Comparison of ENCODE assay signal across 14 cellular contexts in genomic region chr4:23268072-23268771, GRCh38.
"Had no signal": no experiment of that assay in that cellular context is flagged by ENCODE, and none has a peak within 500 bp of the region (broad histone marks: within the 10 kb centered on the region; RNA-seq: fewer than 3 reads in every experiment).

No MANE protein-coding gene starts in this region.

- DNase-seq: activated CD4-positive, CD25-positive, alpha-beta regulatory T cell treated with anti-CD3 and anti-CD28 coated beads, Interleukin-2, amount 50 U/mL, for 72 hours; activated gamma-delta T cell treated with Interleukin-2 at 50 U/mL for 16 hours; effector CD4-positive, alpha-beta T cell; left colon; lower lobe of right lung; naive thymus-derived CD8-positive, alpha-beta T cell; retina; spleen; stimulated activated CD4-positive, alpha-beta T cell treated with anti-CD3 and anti-CD28 coated beads, Interleukin-4, amount 100 ng/mL, for 4 hours; T-helper 2 cell; testis had no signal

- H3K4me1 ChIP-seq: lower lobe of right lung, spleen, testis had no signal

- H3K4me3 ChIP-seq: lower lobe of right lung, spleen, testis had no signal

- H3K27me3 ChIP-seq: neutrophil, spleen, testis had no signal

- ATAC-seq: left colon; lower lobe of right lung; naive thymus-derived CD8-positive, alpha-beta T cell; stimulated activated memory B cell treated with anti-CD40 and anti-IgM and Interleukin-4, amounts not matched to agents 10 μg/mL and 1 μg/mL and 100 μg/mL, for 72 hours had no signal

- H3K36me3 ChIP-seq: lower lobe of right lung, neutrophil, spleen had no signal

- H3K9me3 ChIP-seq: lower lobe of right lung, neutrophil, spleen, testis had no signal

- H3K27ac ChIP-seq: lower lobe of right lung, neutrophil, spleen, testis, VCaP had no signal
